ENCODE assay signal across 1 cellular context in the genomic region with DNA sequence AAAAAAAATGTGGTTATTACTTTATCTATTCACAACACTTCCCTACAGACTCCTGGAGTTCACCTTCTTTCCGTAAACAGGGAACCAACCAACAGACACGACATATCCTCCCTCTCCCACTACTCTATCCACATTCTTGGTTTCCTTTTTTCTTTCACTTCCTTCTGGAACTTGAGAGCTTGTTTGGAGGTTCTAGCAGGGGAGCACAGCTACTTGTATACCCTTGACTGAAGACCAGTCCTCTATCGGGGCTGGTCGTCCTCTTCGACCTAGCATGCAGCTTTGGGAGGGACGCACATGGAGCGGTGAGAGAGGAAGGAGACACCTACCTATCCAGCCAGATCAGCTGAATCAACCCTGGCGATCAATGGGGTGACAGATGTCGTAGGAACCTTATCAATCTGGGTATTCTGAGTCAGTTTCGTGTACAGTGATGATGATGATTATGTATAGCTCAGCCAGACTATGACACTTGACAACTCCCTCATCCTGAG.
TF ChIP-seq lines count a peak whose summit lies in the region.

No MANE protein-coding gene starts in this region.

TF ChIP-seq in GM23338, 12 proteins besides CTCF, POLR2A, EP300 and RAD21 (continued from another document):
- TF ChIP-seq ZNF462 (CRISPR knock-in tag; IDR thresholded peaks at IDR 0.05) (no peak), JUNB (IDR thresholded peaks at IDR 0.05; ENCODE audit: unreplicated experiment) (no peak), NANOG (IDR thresholded peaks at IDR 0.05; ENCODE audit: borderline replicate concordance) (no peak), EZH2phosphoT487 (IDR thresholded peaks at IDR 0.05; ENCODE audit: unreplicated experiment) (no peak), STAT1 (IDR thresholded peaks at IDR 0.05; ENCODE audit: unreplicated experiment) (no peak)
- TF ChIP-seq, protein P1, sequence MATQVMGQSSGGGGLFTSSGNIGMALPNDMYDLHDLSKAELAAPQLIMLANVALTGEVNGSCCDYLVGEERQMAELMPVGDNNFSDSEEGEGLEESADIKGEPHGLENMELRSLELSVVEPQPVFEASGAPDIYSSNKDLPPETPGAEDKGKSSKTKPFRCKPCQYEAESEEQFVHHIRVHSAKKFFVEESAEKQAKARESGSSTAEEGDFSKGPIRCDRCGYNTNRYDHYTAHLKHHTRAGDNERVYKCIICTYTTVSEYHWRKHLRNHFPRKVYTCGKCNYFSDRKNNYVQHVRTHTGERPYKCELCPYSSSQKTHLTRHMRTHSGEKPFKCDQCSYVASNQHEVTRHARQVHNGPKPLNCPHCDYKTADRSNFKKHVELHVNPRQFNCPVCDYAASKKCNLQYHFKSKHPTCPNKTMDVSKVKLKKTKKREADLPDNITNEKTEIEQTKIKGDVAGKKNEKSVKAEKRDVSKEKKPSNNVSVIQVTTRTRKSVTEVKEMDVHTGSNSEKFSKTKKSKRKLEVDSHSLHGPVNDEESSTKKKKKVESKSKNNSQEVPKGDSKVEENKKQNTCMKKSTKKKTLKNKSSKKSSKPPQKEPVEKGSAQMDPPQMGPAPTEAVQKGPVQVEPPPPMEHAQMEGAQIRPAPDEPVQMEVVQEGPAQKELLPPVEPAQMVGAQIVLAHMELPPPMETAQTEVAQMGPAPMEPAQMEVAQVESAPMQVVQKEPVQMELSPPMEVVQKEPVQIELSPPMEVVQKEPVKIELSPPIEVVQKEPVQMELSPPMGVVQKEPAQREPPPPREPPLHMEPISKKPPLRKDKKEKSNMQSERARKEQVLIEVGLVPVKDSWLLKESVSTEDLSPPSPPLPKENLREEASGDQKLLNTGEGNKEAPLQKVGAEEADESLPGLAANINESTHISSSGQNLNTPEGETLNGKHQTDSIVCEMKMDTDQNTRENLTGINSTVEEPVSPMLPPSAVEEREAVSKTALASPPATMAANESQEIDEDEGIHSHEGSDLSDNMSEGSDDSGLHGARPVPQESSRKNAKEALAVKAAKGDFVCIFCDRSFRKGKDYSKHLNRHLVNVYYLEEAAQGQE (IDR thresholded peaks at IDR 0.05; ENCODE audit: unreplicated experiment), result no peak
